In genomic region chr11:2295971-2296912, GRCh38 we compare ENCODE assay signal across 20 cellular contexts. TPM values are rescaled to one million over a fixed set of nuclear protein-coding genes. Genes with fewer than 3 reads are reported as not detected.
DNase-seq lines count a peak whose midpoint lies in the region; ATAC-seq and TF ChIP-seq lines count a peak whose summit lies in the region.
"Had no signal": no experiment of that assay in that cellular context is flagged by ENCODE, and none has a peak within 500 bp of the region (broad histone marks: within the 10 kb centered on the region; RNA-seq: fewer than 3 reads in every experiment).

No MANE protein-coding gene starts in this region.

- H3K9me3 ChIP-seq in CD8-positive, alpha-beta T cell (ENCODE audit: low read length): no peaks in the 10 kb centered on the region
- H3K9me3 ChIP-seq: colonic mucosa had no signal

- H3K9me3 Mint-ChIP-seq in CD8-positive, alpha-beta T cell: no peaks in the 10 kb centered on the region
- no peaks in the 10 kb centered on the region for H3K9me3 Mint-ChIP-seq in chondrocyte (ENCODE audit: low read depth)
- H3K9me3 Mint-ChIP-seq: IgD-negative memory B cell had no signal

- peaks cover 41% of the 10 kb centered on the region for H3K4me1 ChIP-seq in CD8-positive, alpha-beta T cell (ENCODE audit: insufficient read depth, low read length)
- H3K4me1 ChIP-seq: colonic mucosa had no signal

- no peak overlapping the region for H3K4me3 Mint-ChIP-seq in CD8-positive, alpha-beta T cell
- no peak overlapping the region for H3K4me3 Mint-ChIP-seq in chondrocyte (ENCODE audit: unreplicated experiment)
- H3K4me3 Mint-ChIP-seq: IgD-negative memory B cell had no signal

- intact Hi-C loops in CD8-positive, alpha-beta T cell (cut with DNase I, micrococcal nuclease): no loop called here
- intact Hi-C loops in posterior vena cava (cut with DNase I): loop anchor here in 1 of 2 donors (5.0 kb wide), 1 partner anchor 99 kb away; no protein-coding TSS in a partner anchor

- no peak overlapping the region for H3K27ac ChIP-seq in CD8-positive, alpha-beta T cell (ENCODE audit: low read depth, low read length)
- H3K27ac ChIP-seq: colonic mucosa, HL-60 had no signal

- POLR2A ChIA-PET in CD8-positive, alpha-beta T cell (lab: Charles Lee): interaction anchor here (1.0 to 1.1 kb wide), 2 partner anchors 9 to 105 kb away, joined by 3 read pairs; no protein-coding TSS in a partner anchor

- H3K36me3 Mint-ChIP-seq in CD8-positive, alpha-beta T cell: peaks cover 18% of the 10 kb centered on the region
- no peaks in the 10 kb centered on the region for H3K36me3 Mint-ChIP-seq in chondrocyte (ENCODE audit: low read depth)
- H3K36me3 Mint-ChIP-seq: IgD-negative memory B cell had no signal

- ATAC-seq in CD8-positive, alpha-beta T cell: no peak
- ATAC-seq in left lobe of liver (no peak), GM21619 (IDR thresholded peaks at IDR 0.05; ENCODE audit: unreplicated experiment) (no peak), HG02798 (IDR thresholded peaks at IDR 0.05; ENCODE audit: poor library complexity, unreplicated experiment) (no peak)

- no peaks in the 10 kb centered on the region for H3K27me3 Mint-ChIP-seq in CD8-positive, alpha-beta T cell (ENCODE audit: low read depth)
- peaks cover 19% of the 10 kb centered on the region for H3K27me3 Mint-ChIP-seq in chondrocyte (ENCODE audit: low read depth)
- H3K27me3 Mint-ChIP-seq: IgD-negative memory B cell had no signal

- CTCF ChIA-PET in CD8-positive, alpha-beta T cell (lab: Charles Lee): interaction anchor here (0.9 to 3.9 kb wide), 4 partner anchors 9 to 236 kb away, joined by 3 to 20 read pairs (median 4); no protein-coding TSS in a partner anchor

- H3K36me3 ChIP-seq in CD8-positive, alpha-beta T cell (ENCODE audit: insufficient read depth, low read length): peaks cover 6% of the 10 kb centered on the region
- H3K36me3 ChIP-seq: colonic mucosa had no signal

- DNase-seq in activated CD4-positive, alpha-beta T cell treated with anti-CD3 and anti-CD28 coated beads for 1 hour: peak; percentile 6
- no peak for DNase-seq in activated CD4-positive, alpha-beta T cell treated with anti-CD3 and anti-CD28 coated beads, Interleukin-2, amount 50 U/mL, for 1 hour
- DNase-seq in CD8-positive, alpha-beta T cell: peak in 1 of 7 experiments; percentile 47
- DNase-seq in left lobe of liver (ENCODE audit: low spot score) (peak; percentile 35), posterior vena cava (ENCODE audit: low spot score) (peak; percentile 67), chondrocyte (ENCODE audit: low spot score) (no peak)
- DNase-seq: 8988T, activated gamma-delta T cell, colonic mucosa, hippocampal formation, kidney glomerular epithelial cell, midbrain, NCI-H2029 treated with DMSO at 0.1 percent for 48 hours, NCI-H526 treated with DMSO at 0.1 percent for 48 hours, occipital lobe had no signal

- H3K27ac Mint-ChIP-seq in CD8-positive, alpha-beta T cell: peak overlapping the region; percentile 62
- no peak overlapping the region for H3K27ac Mint-ChIP-seq in chondrocyte (ENCODE audit: unreplicated experiment)

- no peaks in the 10 kb centered on the region for H3K27me3 ChIP-seq in CD8-positive, alpha-beta T cell (ENCODE audit: insufficient read depth, low read length)
- H3K27me3 ChIP-seq: colonic mucosa had no signal

- no peak overlapping the region for H3K4me3 ChIP-seq in CD8-positive, alpha-beta T cell (ENCODE audit: low read depth, low read length)
- H3K4me3 ChIP-seq: colonic mucosa had no signal

- TF ChIP-seq CTCF in CD8-positive, alpha-beta T cell (IDR thresholded peaks at IDR 0.05): no peak
- TF ChIP-seq CTCF in chondrocyte (IDR thresholded peaks at IDR 0.05): no peak

- peaks cover 52% of the 10 kb centered on the region for H3K4me1 Mint-ChIP-seq in CD8-positive, alpha-beta T cell (ENCODE audit: low read depth)
- H3K4me1 Mint-ChIP-seq in chondrocyte (ENCODE audit: low read depth): no peaks in the 10 kb centered on the region

RNA-seq across cellular contexts. Expression of gene C11orf21, which starts 5.5 kb away (rescaled TPM):
- total RNA-seq in CD8-positive, alpha-beta T cell: 10 to 100 TPM; 38.2 to 40.2 TPM
- total RNA-seq in left lobe of liver: 0.35 TPM
- 1 to 10 TPM; 1.3 to 1.8 TPM for total RNA-seq in posterior vena cava
- not detected in 3 replicates for total RNA-seq in chondrocyte
- total RNA-seq: endothelial cell of umbilical vein had no signal

RNA-seq across cellular contexts. Expression of gene TSPAN32, which starts 5.6 kb away (rescaled TPM):
- total RNA-seq in CD8-positive, alpha-beta T cell: 100 to 1,000 TPM; 145 to 147 TPM
- total RNA-seq in left lobe of liver (0.35 TPM), posterior vena cava (1 to 10 TPM in 1 of 2 donors, under 1 TPM in 1; 0.76 to 3.6 TPM), chondrocyte (not detected in 3 replicates)
- total RNA-seq: endothelial cell of umbilical vein, occipital lobe had no signal

RNA-seq across cellular contexts. Expression of gene ASCL2, which starts 25.9 kb away (rescaled TPM):
- total RNA-seq in CD8-positive, alpha-beta T cell: not detected
- total RNA-seq in left lobe of liver: 0.83 TPM
- total RNA-seq in posterior vena cava: under 1 TPM; 0.43 to 0.69 TPM
- total RNA-seq in chondrocyte: not detected in 3 replicates
- total RNA-seq: endothelial cell of umbilical vein had no signal

Comparison
In these comparisons a context has a peak if more than half of its experiments do, and no peak if none do; other contexts are left out.
1. DNase-seq: peak in activated CD4-positive, alpha-beta T cell treated with anti-CD3 and anti-CD28 coated beads for 1 hour (single experiment), left lobe of liver (single experiment) and posterior vena cava (single experiment); none in activated CD4-positive, alpha-beta T cell treated with anti-CD3 and anti-CD28 coated beads, Interleukin-2, amount 50 U/mL, for 1 hour (single experiment) and chondrocyte (single experiment).
2. RNA of gene C11orf21, which starts 5.5 kb away (total RNA-seq): 38.2 to 40.2 TPM in CD8-positive, alpha-beta T cell; 1.3 to 1.8 TPM in posterior vena cava, 0.35 TPM in left lobe of liver (single experiment) and not detected in chondrocyte; every median in the first group is over 10 times any median in the second.
3. RNA of gene TSPAN32, which starts 5.6 kb away (total RNA-seq): 145 to 147 TPM in CD8-positive, alpha-beta T cell; 0.76 to 3.6 TPM in posterior vena cava, 0.35 TPM in left lobe of liver (single experiment) and not detected in chondrocyte; every median in the first group is over 10 times any median in the second.